Comparison of ENCODE assay signal across 8 cellular contexts in genomic region chr10:31031666-31032514, GRCh38. TPM values are rescaled to one million over a fixed set of nuclear protein-coding genes. Genes with fewer than 3 reads are reported as not detected.
A peak's percentile ranks its signal among the peaks of the same experiment; 100 is the strongest.
DNase-seq lines count a peak whose midpoint lies in the region; ATAC-seq and TF ChIP-seq lines count a peak whose summit lies in the region.

Gene ZNF438, minus strand, starts transcription at chr10:31031865. Its CDS starts 154,831 bp downstream, at chr10:30877034.

- TF ChIP-seq CTCF in GM13976 (IDR thresholded peaks at IDR 0.05; ENCODE audit: borderline replicate concordance, control extremely low read depth, extremely low read depth, insufficient read depth, missing control alignments) (no peak), prostate gland (IDR thresholded peaks at IDR 0.05) (peak; percentile 31 to 80 (median 68))

- peak; percentile 73 for TF ChIP-seq POLR2A in prostate gland (IDR thresholded peaks at IDR 0.05)

- peak; percentile 89 for ATAC-seq in HG02840 (IDR thresholded peaks at IDR 0.05; ENCODE audit: low FRiP score, unreplicated experiment)
- peak; percentile 97 to 98 for ATAC-seq in left cardiac atrium

- no peaks in the 10 kb centered on the region for H3K27me3 ChIP-seq in prostate gland (replicated peaks; ENCODE audit: insufficient read depth)

- H3K36me3 ChIP-seq in prostate gland, result no peaks in the 10 kb centered on the region

- H3K9me3 ChIP-seq in prostate gland, result no peaks in the 10 kb centered on the region

- H3K4me1 ChIP-seq in prostate gland (replicated peaks), result no peaks in the 10 kb centered on the region

- under 1% methylated on average over 73 of the region's 74 CpGs for WGBS in prostate gland

- H3K4me3 ChIP-seq in prostate gland, result peak within 1 kb of the TSS; percentile 57 to 62

- H3K27ac ChIP-seq in prostate gland, result peak within 1 kb of the TSS; percentile 97

- in situ Hi-C loops in GM13976 (cut with MboI; ENCODE audit: low sequenced_read_pairs, unreplicated experiment), result no loop called here

- DNase-seq in GM13976 (ENCODE audit: low spot score) (peak; percentile 99), NCI-H1417 treated with DMSO at 0.1 percent for 48 hours (lab: John Stamatoyannopoulos, UW) (peak; percentile 55), T follicular helper cell (ENCODE audit: low read depth) (peak; percentile 91), amniotic epithelial cell (ENCODE audit: low read depth) (peak; percentile 95), left cardiac atrium (peak; percentile 96), prostate gland (ENCODE audit: low spot score) (peak; percentile 95), ureter (ENCODE audit: low spot score) (peak; percentile 98)

- intact Hi-C loops in left cardiac atrium (cut with DNase I) (loop anchor here (2.0 to 10.0 kb wide), 4 partner anchors 103 to 285 kb away; partner anchors contain the start of gene ZEB1 (in 1 of the 2)), prostate gland (cut with DNase I) (loop anchor here (1.0 to 5.0 kb wide), 4 partner anchors 247 to 729 kb away; no protein-coding TSS in a partner anchor)

RNA-seq across cellular contexts. Expression of gene ZNF438, which starts in this region (rescaled TPM):
- total RNA-seq in left cardiac atrium (10 to 100 TPM; 11.4 to 11.6 TPM), prostate gland (10 to 100 TPM in 1 of 2 donors, 1 to 10 TPM in 1; 1.5 to 10.1 TPM), ureter (11.2 TPM)

Comparison
In these comparisons a context has a peak if more than half of its experiments do, and no peak if none do; other contexts are left out.
1. Peak in every context shown above with its lines: DNase-seq, ATAC-seq, H3K4me3 ChIP-seq and H3K27ac ChIP-seq.